ENCODE assay signal across 37 cellular contexts in the genomic region with DNA sequence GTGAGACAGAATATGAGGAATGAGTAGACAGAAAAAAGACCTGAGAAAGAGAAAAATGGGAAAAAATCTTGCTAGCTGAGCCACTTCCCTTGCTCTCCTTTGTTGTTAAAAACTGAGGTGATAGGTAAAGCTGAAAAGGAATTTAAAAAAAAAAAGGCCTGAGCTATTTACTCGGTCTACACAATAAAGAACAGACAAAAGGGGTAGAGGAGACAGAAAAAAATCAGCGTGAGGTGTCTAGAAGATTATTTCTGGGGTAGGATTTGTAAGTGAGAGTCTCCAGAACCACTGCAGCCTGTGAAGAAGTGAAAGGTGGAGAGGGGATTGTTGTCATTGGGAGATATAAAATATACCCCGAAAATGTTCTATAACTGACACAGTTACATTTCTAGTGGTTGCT.
"Had no signal": no experiment of that assay in that cellular context is flagged by ENCODE, and none has a peak within 500 bp of the region (broad histone marks: within the 10 kb centered on the region; RNA-seq: fewer than 3 reads in every experiment).

No MANE protein-coding gene starts in this region.

- H3K27me3 Mint-ChIP-seq: activated CD8-positive, alpha-beta memory T cell treated with anti-CD3 and anti-CD28 coated beads, Interleukin-2, amount 10 ng/mL, durations not matched to agents 7 days and 5 days had no signal

- H3K4me1 ChIP-seq: adrenal gland, body of pancreas, colonic mucosa, esophagus muscularis mucosa, foreskin keratinocyte, gastrocnemius medialis, heart left ventricle had no signal

- ATAC-seq: activated CD4-positive, alpha-beta T cell treated with anti-CD3 and anti-CD28 coated beads for 36 hours; activated CD8-positive, alpha-beta memory T cell treated with anti-CD3 and anti-CD28 coated beads, Interleukin-2, amount 10 ng/mL, durations not matched to agents 7 days and 5 days; activated CD8-positive, alpha-beta T cell treated with anti-CD3 and anti-CD28 coated beads, Interleukin-2, amount 10 ng/mL, durations not matched to agents 7 days and 5 days; activated naive CD8-positive, alpha-beta T cell treated with anti-CD3 and anti-CD28 coated beads, Interleukin-2, amount 50 U/mL, for 24 hours; body of pancreas; foreskin keratinocyte; gastrocnemius medialis; heart left ventricle; T-helper 17 cell had no signal

- H3K36me3 ChIP-seq: adrenal gland, colonic mucosa, esophagus muscularis mucosa, gastrocnemius medialis, heart left ventricle, WERI-Rb-1 had no signal

- H3K27ac ChIP-seq: adrenal gland, body of pancreas, colonic mucosa, dorsolateral prefrontal cortex, esophagus muscularis mucosa, foreskin keratinocyte, gastrocnemius medialis, heart left ventricle, WERI-Rb-1 had no signal

- H3K9me3 Mint-ChIP-seq: activated CD4-positive, alpha-beta memory T cell treated with anti-CD3 and anti-CD28 coated beads for 36 hours; activated CD4-positive, alpha-beta T cell treated with anti-CD3 and anti-CD28 coated beads, Interleukin-2, amount 10 ng/mL, durations not matched to agents 24 days and 14 days; activated naive CD4-positive, alpha-beta T cell treated with anti-CD3 and anti-CD28 coated beads for 36 hours; activated naive CD4-positive, alpha-beta T cell treated with anti-CD3 and anti-CD28 coated beads, Interleukin-2, amount 50 U/mL, for 24 hours; activated naive CD8-positive, alpha-beta T cell treated with anti-CD3 and anti-CD28 coated beads for 36 hours; activated naive CD8-positive, alpha-beta T cell treated with anti-CD3 and anti-CD28 coated beads, Interleukin-2, amount 50 U/mL, for 24 hours; activated T-helper 1 cell treated with anti-CD3 and anti-CD28 coated beads, Interleukin-12 subunit alpha, Interleukin-12 subunit beta, Interleukin-2, Interleukin-4 antibody, amounts not matched to agents 30 ng/mL and 10 ng/mL and 1 ng/mL, durations not matched to agents 14 hours and 24 hours and 36 hours; activated T-helper 2 cell treated with anti-CD3 and anti-CD28 coated beads, Interferon-gamma antibody, Interleukin-2, Interleukin-4, amounts not matched to agents 10 μg/mL and 5 μg/mL and 100 μg/mL, durations not matched to agents 14 hours and 24 hours and 36 hours; dendritic cell treated with granulocyte-macrophage colony-stimulating factor and Interleukin-4, amounts not matched to agents 40 ng/mL and 50 ng/mL, for 4 days; T-helper 2 cell treated with Interferon-gamma antibody and Interleukin-4, amounts not matched to agents 5 μg/mL and 100 μg/mL, for 36 hours had no signal

- H3K4me3 Mint-ChIP-seq: activated CD4-positive, alpha-beta memory T cell treated with anti-CD3 and anti-CD28 coated beads for 36 hours; activated CD4-positive, alpha-beta T cell treated with anti-CD3 and anti-CD28 coated beads for 36 hours; activated CD4-positive, alpha-beta T cell treated with anti-CD3 and anti-CD28 coated beads, Interleukin-2, amount 10 ng/mL, durations not matched to agents 24 days and 14 days; activated CD8-positive, alpha-beta memory T cell treated with anti-CD3 and anti-CD28 coated beads, Interleukin-2, amount 10 ng/mL, durations not matched to agents 7 days and 5 days; activated CD8-positive, alpha-beta T cell treated with anti-CD3 and anti-CD28 coated beads, Interleukin-2, amount 10 ng/mL, durations not matched to agents 7 days and 5 days; activated naive CD4-positive, alpha-beta T cell treated with anti-CD3 and anti-CD28 coated beads for 36 hours; activated naive CD4-positive, alpha-beta T cell treated with anti-CD3 and anti-CD28 coated beads, Interleukin-2, amount 50 U/mL, for 24 hours; activated naive CD8-positive, alpha-beta T cell treated with anti-CD3 and anti-CD28 coated beads for 36 hours; activated naive CD8-positive, alpha-beta T cell treated with anti-CD3 and anti-CD28 coated beads, Interleukin-2, amount 50 U/mL, for 24 hours; activated T-helper 1 cell treated with anti-CD3 and anti-CD28 coated beads, Interleukin-12 subunit alpha, Interleukin-12 subunit beta, Interleukin-2, Interleukin-4 antibody, amounts not matched to agents 30 ng/mL and 10 ng/mL and 1 ng/mL, durations not matched to agents 14 hours and 24 hours and 36 hours; dendritic cell treated with granulocyte-macrophage colony-stimulating factor and Interleukin-4, amounts not matched to agents 40 ng/mL and 50 ng/mL, for 4 days; T-helper 17 cell; T-helper 2 cell treated with Interferon-gamma antibody and Interleukin-4, amounts not matched to agents 5 μg/mL and 100 μg/mL, for 36 hours had no signal

- H3K36me3 Mint-ChIP-seq: activated CD4-positive, alpha-beta memory T cell treated with anti-CD3 and anti-CD28 coated beads for 36 hours; activated CD8-positive, alpha-beta memory T cell treated with anti-CD3 and anti-CD28 coated beads, Interleukin-2, amount 10 ng/mL, durations not matched to agents 7 days and 5 days; activated naive CD4-positive, alpha-beta T cell treated with anti-CD3 and anti-CD28 coated beads, Interleukin-2, amount 50 U/mL, for 24 hours; activated naive CD8-positive, alpha-beta T cell treated with anti-CD3 and anti-CD28 coated beads for 36 hours had no signal

- H3K9me3 ChIP-seq: adrenal gland, body of pancreas, colonic mucosa, esophagus muscularis mucosa, gastrocnemius medialis, heart left ventricle had no signal

- H3K4me3 ChIP-seq: adrenal gland, body of pancreas, colonic mucosa, dorsolateral prefrontal cortex, esophagus muscularis mucosa, gastrocnemius medialis, heart left ventricle had no signal

- DNase-seq: activated CD4-positive, alpha-beta memory T cell treated with anti-CD3 and anti-CD28 coated beads for 36 hours; activated CD4-positive, alpha-beta T cell treated with anti-CD3 and anti-CD28 coated beads for 36 hours; activated CD4-positive, alpha-beta T cell treated with anti-CD3 and anti-CD28 coated beads, Interleukin-2, amount 10 ng/mL, durations not matched to agents 24 days and 14 days; activated CD4-positive, CD25-positive, alpha-beta regulatory T cell; activated CD4-positive, CD25-positive, alpha-beta regulatory T cell treated with anti-CD3 and anti-CD28 coated beads, Interleukin-2, amount 50 U/mL, for 72 hours; activated CD8-positive, alpha-beta memory T cell treated with anti-CD3 and anti-CD28 coated beads, Interleukin-2, amount 10 ng/mL, durations not matched to agents 7 days and 5 days; activated CD8-positive, alpha-beta memory T cell treated with anti-CD3 and anti-CD28 coated beads, Interleukin-2, amount 50 U/mL, for 4 hours; activated CD8-positive, alpha-beta T cell treated with anti-CD3 and anti-CD28 coated beads, Interleukin-2, amount 10 ng/mL, durations not matched to agents 7 days and 5 days; activated effector memory CD4-positive, alpha-beta T cell treated with anti-CD3 and anti-CD28 coated beads, Interleukin-2, amount 50 U/mL, for 16 hours; activated naive CD4-positive, alpha-beta T cell treated with anti-CD3 and anti-CD28 coated beads for 36 hours; activated naive CD8-positive, alpha-beta T cell treated with anti-CD3 and anti-CD28 coated beads for 36 hours; activated naive CD8-positive, alpha-beta T cell treated with anti-CD3 and anti-CD28 coated beads, Interleukin-2, amount 50 U/mL, for 24 hours; activated T-cell treated with anti-CD3 and anti-CD28 coated beads, Interleukin-2, amount 50 U/mL, for 1 hour; activated T-cell treated with anti-CD3 and anti-CD28 coated beads, Interleukin-2, amount 50 U/mL, for 48 hours; adrenal gland; amygdala; aorta; body of pancreas; caudate nucleus; colonic mucosa; dorsolateral prefrontal cortex; effector memory CD4-positive, alpha-beta T cell; erythroblast; foreskin keratinocyte; gastrocnemius medialis; glutamatergic neuron; heart left ventricle; T-helper 1 cell; T-helper 17 cell; T1000; WERI-Rb-1 had no signal

- H3K27me3 ChIP-seq: adrenal gland, body of pancreas, colonic mucosa, gastrocnemius medialis had no signal

- H3K4me1 Mint-ChIP-seq: activated CD4-positive, alpha-beta T cell treated with anti-CD3 and anti-CD28 coated beads for 36 hours; activated CD4-positive, alpha-beta T cell treated with anti-CD3 and anti-CD28 coated beads, Interleukin-2, amount 10 ng/mL, durations not matched to agents 24 days and 14 days; activated CD8-positive, alpha-beta memory T cell treated with anti-CD3 and anti-CD28 coated beads, Interleukin-2, amount 10 ng/mL, durations not matched to agents 7 days and 5 days; activated naive CD4-positive, alpha-beta T cell treated with anti-CD3 and anti-CD28 coated beads, Interleukin-2, amount 50 U/mL, for 24 hours; activated naive CD8-positive, alpha-beta T cell treated with anti-CD3 and anti-CD28 coated beads for 36 hours; activated naive CD8-positive, alpha-beta T cell treated with anti-CD3 and anti-CD28 coated beads, Interleukin-2, amount 50 U/mL, for 24 hours; T-helper 17 cell had no signal

- H3K27ac Mint-ChIP-seq: activated CD4-positive, alpha-beta memory T cell treated with anti-CD3 and anti-CD28 coated beads for 36 hours; activated CD4-positive, alpha-beta T cell treated with anti-CD3 and anti-CD28 coated beads for 36 hours; activated CD4-positive, alpha-beta T cell treated with anti-CD3 and anti-CD28 coated beads, Interleukin-2, amount 10 ng/mL, durations not matched to agents 24 days and 14 days; activated CD8-positive, alpha-beta memory T cell treated with anti-CD3 and anti-CD28 coated beads, Interleukin-2, amount 10 ng/mL, durations not matched to agents 7 days and 5 days; activated CD8-positive, alpha-beta T cell treated with anti-CD3 and anti-CD28 coated beads, Interleukin-2, amount 10 ng/mL, durations not matched to agents 7 days and 5 days; activated naive CD4-positive, alpha-beta T cell treated with anti-CD3 and anti-CD28 coated beads for 36 hours; activated naive CD4-positive, alpha-beta T cell treated with anti-CD3 and anti-CD28 coated beads, Interleukin-2, amount 50 U/mL, for 24 hours; activated naive CD8-positive, alpha-beta T cell treated with anti-CD3 and anti-CD28 coated beads for 36 hours; activated naive CD8-positive, alpha-beta T cell treated with anti-CD3 and anti-CD28 coated beads, Interleukin-2, amount 50 U/mL, for 24 hours; activated T-helper 1 cell treated with anti-CD3 and anti-CD28 coated beads, Interleukin-12 subunit alpha, Interleukin-12 subunit beta, Interleukin-2, Interleukin-4 antibody, amounts not matched to agents 30 ng/mL and 10 ng/mL and 1 ng/mL, durations not matched to agents 14 hours and 24 hours and 36 hours; activated T-helper 2 cell treated with anti-CD3 and anti-CD28 coated beads, Interferon-gamma antibody, Interleukin-2, Interleukin-4, amounts not matched to agents 10 μg/mL and 5 μg/mL and 100 μg/mL, durations not matched to agents 14 hours and 24 hours and 36 hours; dendritic cell treated with granulocyte-macrophage colony-stimulating factor and Interleukin-4, amounts not matched to agents 40 ng/mL and 50 ng/mL, for 4 days; T-helper 17 cell; T-helper 2 cell treated with Interferon-gamma antibody and Interleukin-4, amounts not matched to agents 5 μg/mL and 100 μg/mL, for 36 hours had no signal
